13 cellular contexts compared by ENCODE assay signal in the genomic region with DNA sequence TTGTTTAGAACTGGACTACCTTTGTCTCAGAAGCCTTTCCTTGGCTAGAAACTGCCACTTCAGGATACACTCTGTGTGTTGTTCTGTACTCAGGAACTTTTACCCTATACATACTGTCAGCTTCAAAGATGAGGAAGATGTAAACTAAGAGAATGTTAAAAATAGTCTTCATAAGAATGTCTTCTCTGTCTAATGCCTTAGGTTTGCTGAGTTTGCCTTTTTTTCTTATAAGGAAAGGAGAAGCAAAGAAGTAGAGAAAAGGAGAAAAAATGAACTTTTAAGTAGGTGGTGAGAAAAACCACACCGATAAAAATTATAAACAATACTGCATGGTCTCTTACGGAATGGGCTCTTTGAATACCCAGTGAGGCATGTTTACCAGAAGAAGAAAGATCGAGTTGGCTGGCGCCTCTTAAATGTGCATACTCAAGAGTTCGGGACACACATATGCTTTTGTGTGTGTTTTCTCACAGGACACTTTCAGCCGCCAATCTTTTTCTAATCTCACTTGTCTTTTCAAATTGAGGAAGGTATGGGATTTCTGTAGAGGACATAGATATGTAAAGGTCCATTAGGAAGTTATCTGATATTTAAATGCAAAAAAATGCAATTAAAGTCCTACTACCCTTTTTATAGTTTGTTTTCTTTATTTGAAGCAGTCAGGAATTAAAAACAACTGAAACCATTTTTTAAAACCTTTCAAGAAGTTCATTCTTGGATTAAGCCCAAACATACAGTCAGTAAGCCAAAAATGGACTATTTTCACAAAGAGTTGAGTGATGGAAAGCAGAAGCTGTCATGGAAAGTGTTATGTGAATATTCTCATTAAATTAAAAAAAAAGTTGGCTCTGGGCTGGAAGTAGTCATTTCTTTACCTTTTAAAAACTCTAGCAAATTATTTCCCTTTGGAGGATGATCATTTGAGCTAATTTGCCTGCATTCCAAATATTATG.
A peak's percentile ranks its signal among the peaks of the same experiment; 100 is the strongest.
DNase-seq lines count a peak whose midpoint lies in the region; ATAC-seq and TF ChIP-seq lines count a peak whose summit lies in the region.
"Had no signal": no experiment of that assay in that cellular context is flagged by ENCODE, and none has a peak within 500 bp of the region (broad histone marks: within the 10 kb centered on the region; RNA-seq: fewer than 3 reads in every experiment).

No MANE protein-coding gene starts in this region.

- CTCF ChIA-PET in SK-N-SH (lab: Yijun Ruan, JAX): no interaction called here

- H3K9me2 ChIP-seq in SK-N-SH: no peaks in the 10 kb centered on the region

- H3F3A ChIP-seq in smooth muscle cell (ENCODE audit: low read depth): no peaks in the 10 kb centered on the region
- H3F3A ChIP-seq in SK-N-SH (replicated peaks; ENCODE audit: insufficient read depth): peaks cover 4% of the 10 kb centered on the region

- H3K36me3 Mint-ChIP-seq in activated T-cell treated with anti-CD3 and anti-CD28 coated beads, Interleukin-2, amount 50 U/mL, for 72 hours (ENCODE audit: insufficient read depth in 2 of 2): peaks cover 16 to 24% of the 10 kb centered on the region in 2 donors
- H3K36me3 Mint-ChIP-seq in endothelial cell (ENCODE audit: low read depth, unreplicated experiment): no peaks in the 10 kb centered on the region
- H3K36me3 Mint-ChIP-seq in nephron progenitor cell (ENCODE audit: low read depth): peaks cover 5% of the 10 kb centered on the region

- H2AFZ ChIP-seq in smooth muscle cell (ENCODE audit: low read depth) (peak overlapping the region; percentile 65), SK-N-SH (ENCODE audit: low read depth) (no peak overlapping the region)

- POLR2A ChIA-PET in SK-N-SH (lab: Yijun Ruan, JAX): no interaction called here

- peak overlapping the region; percentile 56 for H3K4me2 ChIP-seq in smooth muscle cell
- no peak overlapping the region for H3K4me2 ChIP-seq in SK-N-SH

- H3K9me3 Mint-ChIP-seq in activated T-cell treated with anti-CD3 and anti-CD28 coated beads, Interleukin-2, amount 50 U/mL, for 72 hours: peaks cover 8 to 9% of the 10 kb centered on the region in 2 donors
- H3K9me3 Mint-ChIP-seq in endothelial cell (ENCODE audit: unreplicated experiment) (no peaks in the 10 kb centered on the region), nephron progenitor cell (peaks cover 10% of the 10 kb centered on the region)

- H4K20me1 ChIP-seq in smooth muscle cell (ENCODE audit: low read depth): no peaks in the 10 kb centered on the region
- no peaks in the 10 kb centered on the region for H4K20me1 ChIP-seq in SK-N-SH (ENCODE audit: insufficient read depth)

- no peak for TF ChIP-seq RAD21 in SK-N-SH (IDR thresholded peaks at IDR 0.05; ENCODE audit: low read length)

- 25% methylated on average over 6 of the region's 6 CpGs for WGBS in smooth muscle cell (ENCODE audit: low lambda C conversion rate)
- 9% methylated on average over 6 of the region's 6 CpGs for WGBS in SK-N-SH (ENCODE audit: low lambda C conversion rate)

- H3K9me3 ChIP-seq in smooth muscle cell (replicated peaks; ENCODE audit: low read depth) (no peaks in the 10 kb centered on the region), SK-N-SH (no peaks in the 10 kb centered on the region)
- H3K9me3 ChIP-seq: MG63, ovary had no signal

- H3K4me3 Mint-ChIP-seq in activated T-cell treated with anti-CD3 and anti-CD28 coated beads, Interleukin-2, amount 50 U/mL, for 72 hours: peak overlapping the region in 1 of 2 donors; percentile 22
- no peak overlapping the region for H3K4me3 Mint-ChIP-seq in endothelial cell (ENCODE audit: unreplicated experiment)
- no peak overlapping the region for H3K4me3 Mint-ChIP-seq in nephron progenitor cell

- H3K27me3 ChIP-seq in smooth muscle cell (ENCODE audit: low read depth) (no peaks in the 10 kb centered on the region), SK-N-SH (ENCODE audit: insufficient read depth) (no peaks in the 10 kb centered on the region)
- H3K27me3 ChIP-seq: MG63, ovary had no signal

- no peak for ATAC-seq in activated T-cell treated with anti-CD3 and anti-CD28 coated beads, Interleukin-2, amount 50 U/mL, for 72 hours (replicated peaks in 1 of 2)

- TF ChIP-seq EP300 in SK-N-SH (IDR thresholded peaks at IDR 0.05; ENCODE audit: borderline replicate concordance in 1 of 2, low read depth in 1 of 2, low read length in 1 of 2): no peak

- no peak for DNase-seq in activated T-cell treated with anti-CD3 and anti-CD28 coated beads, Interleukin-2, amount 50 U/mL, for 72 hours
- DNase-seq in activated T-cell treated with anti-CD3 and anti-CD28 coated beads, Interleukin-2, amount 50 U/mL, for 48 hours: no peak
- peak; percentile 11 for DNase-seq in RPMI8226
- DNase-seq in fibroblast of mammary gland (ENCODE audit: low read depth): peak; percentile 71
- DNase-seq in smooth muscle cell (lab: John Stamatoyannopoulos, UW; ENCODE audit: unreplicated experiment): no peak
- no peak for DNase-seq in SK-N-SH
- no peak for DNase-seq in endothelial cell (ENCODE audit: low spot score)
- DNase-seq in nephron progenitor cell: no peak
- DNase-seq: MG63; NCI-H2029 treated with DMSO at 0.1 percent for 48 hours; NK-92 treated with Interleukin-12 subunit alpha and Interleukin-12 subunit beta, amount 100 ng/mL, for 24 hours; ovary; SIG-M5 had no signal

- H3K79me2 ChIP-seq in smooth muscle cell (ENCODE audit: low read depth) (no peaks in the 10 kb centered on the region), SK-N-SH (ENCODE audit: insufficient read depth) (no peaks in the 10 kb centered on the region)

- H3K9ac ChIP-seq in smooth muscle cell (ENCODE audit: low read depth): no peak overlapping the region
- H3K9ac ChIP-seq in SK-N-SH: no peak overlapping the region

- peaks cover 7% of the 10 kb centered on the region for H3K27me3 Mint-ChIP-seq in activated T-cell treated with anti-CD3 and anti-CD28 coated beads, Interleukin-2, amount 50 U/mL, for 72 hours (ENCODE audit: low read depth)
- no peaks in the 10 kb centered on the region for H3K27me3 Mint-ChIP-seq in endothelial cell (ENCODE audit: unreplicated experiment)
- no peaks in the 10 kb centered on the region for H3K27me3 Mint-ChIP-seq in nephron progenitor cell (ENCODE audit: low read depth, poor library complexity)

- H3K4me1 ChIP-seq in smooth muscle cell (ENCODE audit: low read depth) (no peaks in the 10 kb centered on the region), SK-N-SH (ENCODE audit: control insufficient read depth in 1 of 2, insufficient read depth in 2 of 2, low read depth in 1 of 2, low read length in 1 of 2) (peaks cover 0 to 4% of the 10 kb centered on the region in 2 experiments; a peak in 2 of 4 replicates)

- H3K36me3 ChIP-seq in smooth muscle cell (ENCODE audit: low read depth): no peaks in the 10 kb centered on the region
- no peaks in the 10 kb centered on the region for H3K36me3 ChIP-seq in SK-N-SH (replicated peaks in 1 of 2; ENCODE audit: control insufficient read depth in 1 of 2, insufficient read depth in 2 of 2, low read length in 1 of 2)
- H3K36me3 ChIP-seq: MG63, ovary had no signal

- H3K27ac ChIP-seq in smooth muscle cell (ENCODE audit: low read depth) (peak overlapping the region; percentile 56), SK-N-SH (ENCODE audit: low read depth in 2 of 2, low read length in 1 of 2) (no peak overlapping the region)
- H3K27ac ChIP-seq: ovary had no signal

- H3K27ac Mint-ChIP-seq in activated T-cell treated with anti-CD3 and anti-CD28 coated beads, Interleukin-2, amount 50 U/mL, for 72 hours: peak overlapping the region; percentile 24
- H3K27ac Mint-ChIP-seq in endothelial cell (ENCODE audit: unreplicated experiment): no peak overlapping the region
- no peak overlapping the region for H3K27ac Mint-ChIP-seq in nephron progenitor cell

- TF ChIP-seq CTCF in fibroblast of mammary gland (conservative IDR thresholded peaks at IDR 0.05; ENCODE audit: control insufficient read depth, insufficient read depth, low read depth, low read length) (no peak), smooth muscle cell (IDR thresholded peaks at IDR 0.05; ENCODE audit: borderline replicate concordance, insufficient read depth, poor library complexity, severe bottlenecking) (no peak), SK-N-SH (IDR thresholded peaks at IDR 0.05) (no peak), endothelial cell (IDR thresholded peaks at IDR 0.05; ENCODE audit: unreplicated experiment) (no peak), nephron progenitor cell (IDR thresholded peaks at IDR 0.05) (no peak)

- H3K4me1 Mint-ChIP-seq in activated T-cell treated with anti-CD3 and anti-CD28 coated beads, Interleukin-2, amount 50 U/mL, for 72 hours (ENCODE audit: low read depth): peaks cover 62% of the 10 kb centered on the region
- H3K4me1 Mint-ChIP-seq in endothelial cell (ENCODE audit: unreplicated experiment) (no peaks in the 10 kb centered on the region), nephron progenitor cell (no peaks in the 10 kb centered on the region)

- H3K4me3 ChIP-seq in fibroblast of mammary gland (ENCODE audit: control insufficient read depth, low read depth, low read length): no peak overlapping the region
- H3K4me3 ChIP-seq in smooth muscle cell: peak overlapping the region; percentile 4
- H3K4me3 ChIP-seq in SK-N-SH (ENCODE audit: low read depth in 2 of 2, low read length in 1 of 2): no peak overlapping the region
- H3K4me3 ChIP-seq: MG63, ovary had no signal

TF ChIP-seq in SK-N-SH, 30 proteins besides CTCF, POLR2A, EP300 and RAD21 (continues in another document):
- TF ChIP-seq POLR2AphosphoS5 (IDR thresholded peaks at IDR 0.05; ENCODE audit: low read depth, low read length): no peak
- no peak for TF ChIP-seq RCOR1 (IDR thresholded peaks at IDR 0.05; ENCODE audit: low read length)
- TF ChIP-seq CHD2 (IDR thresholded peaks at IDR 0.05; ENCODE audit: low read length, partially characterized antibody): no peak
- TF ChIP-seq, protein P1, sequence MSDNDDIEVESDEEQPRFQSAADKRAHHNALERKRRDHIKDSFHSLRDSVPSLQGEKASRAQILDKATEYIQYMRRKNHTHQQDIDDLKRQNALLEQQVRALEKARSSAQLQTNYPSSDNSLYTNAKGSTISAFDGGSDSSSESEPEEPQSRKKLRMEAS (IDR thresholded peaks at IDR 0.05; ENCODE audit: low read depth): no peak
- TF ChIP-seq, protein P2, sequence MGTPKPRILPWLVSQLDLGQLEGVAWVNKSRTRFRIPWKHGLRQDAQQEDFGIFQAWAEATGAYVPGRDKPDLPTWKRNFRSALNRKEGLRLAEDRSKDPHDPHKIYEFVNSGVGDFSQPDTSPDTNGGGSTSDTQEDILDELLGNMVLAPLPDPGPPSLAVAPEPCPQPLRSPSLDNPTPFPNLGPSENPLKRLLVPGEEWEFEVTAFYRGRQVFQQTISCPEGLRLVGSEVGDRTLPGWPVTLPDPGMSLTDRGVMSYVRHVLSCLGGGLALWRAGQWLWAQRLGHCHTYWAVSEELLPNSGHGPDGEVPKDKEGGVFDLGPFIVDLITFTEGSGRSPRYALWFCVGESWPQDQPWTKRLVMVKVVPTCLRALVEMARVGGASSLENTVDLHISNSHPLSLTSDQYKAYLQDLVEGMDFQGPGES (IDR thresholded peaks at IDR 0.05; ENCODE audit: low read depth, low read length): no peak
- TF ChIP-seq MEF2A (IDR thresholded peaks at IDR 0.05; ENCODE audit: borderline replicate concordance, low read depth): no peak
- TF ChIP-seq EZH2phosphoT487 (IDR thresholded peaks at IDR 0.05; ENCODE audit: borderline replicate concordance, low read depth): no peak
- no peak for TF ChIP-seq TCF12 (IDR thresholded peaks at IDR 0.05)

Comparison
In these comparisons a context has a peak if more than half of its experiments do, and no peak if none do; other contexts are left out.
1. DNase-seq: peak in RPMI8226 (single experiment) and fibroblast of mammary gland (single experiment); none in activated T-cell treated with anti-CD3 and anti-CD28 coated beads, Interleukin-2, amount 50 U/mL, for 72 hours (0 of 2), activated T-cell treated with anti-CD3 and anti-CD28 coated beads, Interleukin-2, amount 50 U/mL, for 48 hours (0 of 2), smooth muscle cell (single experiment), SK-N-SH (single experiment), endothelial cell (single experiment) and nephron progenitor cell (single experiment).